1 cellular context compared by ENCODE assay signal in the genomic region with DNA sequence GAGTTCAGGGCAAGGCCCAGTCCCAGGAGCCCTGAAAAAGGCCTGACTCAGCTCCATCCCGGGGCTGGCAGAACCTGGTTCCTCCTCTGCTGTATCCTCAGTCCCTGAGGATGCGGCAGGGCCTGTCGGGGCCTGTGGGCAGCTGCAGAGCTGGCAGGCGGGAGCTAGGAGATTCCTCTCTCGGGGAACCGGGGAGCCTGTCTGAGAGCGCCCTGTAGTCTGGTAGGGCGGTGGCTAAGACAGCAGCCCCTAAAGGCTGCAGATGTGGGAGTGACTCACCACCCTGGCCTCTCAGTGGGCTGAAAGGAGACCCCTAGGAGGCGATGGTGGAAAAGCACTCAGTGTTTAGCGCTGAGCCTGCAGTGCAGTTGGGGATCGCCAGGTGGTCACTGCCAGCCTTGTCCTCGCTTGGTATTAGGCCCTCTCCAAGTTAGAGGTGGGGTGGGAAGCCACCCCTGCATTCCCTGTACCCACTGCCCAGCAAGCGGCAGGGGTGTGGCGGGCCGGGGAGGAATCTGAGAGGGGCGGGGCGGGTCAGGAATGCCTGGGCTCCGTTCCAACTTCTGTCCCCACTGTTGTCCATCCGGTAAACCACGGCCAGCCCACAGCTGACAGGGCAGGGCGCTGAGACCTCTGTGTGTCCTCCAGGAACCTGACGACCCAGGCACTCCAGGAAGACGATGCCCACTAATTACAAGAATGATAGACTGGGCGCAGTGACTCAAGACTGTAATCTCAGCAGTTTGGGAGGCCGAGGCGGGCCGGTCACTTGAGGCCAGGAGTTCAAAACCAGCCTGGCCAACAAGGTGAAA.
TF ChIP-seq lines count a peak whose summit lies in the region.

No MANE protein-coding gene starts in this region.

TF ChIP-seq in HepG2, 621 proteins besides CTCF, POLR2A, EP300 and RAD21 (continued from another document and continues in another):
- TF ChIP-seq, protein P1, sequence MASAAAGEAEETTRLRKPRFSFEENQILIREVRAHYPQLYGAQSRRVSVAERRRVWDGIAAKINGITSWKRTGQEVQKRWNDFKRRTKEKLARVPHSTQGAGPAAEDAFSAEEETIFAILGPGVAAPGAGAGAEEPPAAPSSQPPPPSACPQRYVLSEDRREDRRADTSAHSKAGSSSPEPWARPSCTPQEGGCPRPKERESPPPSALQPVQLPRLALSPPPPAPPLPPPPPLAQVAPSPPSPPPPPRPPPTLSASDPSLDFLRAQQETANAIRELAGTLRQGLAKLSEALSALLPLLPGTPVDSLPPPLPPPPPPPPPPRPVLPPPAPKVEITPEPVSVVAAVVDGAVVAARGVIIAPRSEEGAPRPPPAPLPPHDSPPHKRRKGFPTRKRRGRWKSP (CRISPR knock-in tag; IDR thresholded peaks at IDR 0.05), result peak; percentile 59
- TF ChIP-seq RXRB (CRISPR knock-in tag; IDR thresholded peaks at IDR 0.05; ENCODE audit: borderline replicate concordance) (peak; percentile 68), CBX2 (IDR thresholded peaks at IDR 0.05; ENCODE audit: low read depth, low read length) (no peak), CBX2 (CRISPR knock-in tag; IDR thresholded peaks at IDR 0.05; ENCODE audit: low read depth) (0 out of 2 replicates have a peak, but pooled peaks have one; percentile 12), SOX5 (CRISPR knock-in tag; IDR thresholded peaks at IDR 0.05; ENCODE audit: borderline replicate concordance) (peak; percentile 54; the same call in 1 of the 2 replicates), SETDB1 (CRISPR knock-in tag; IDR thresholded peaks at IDR 0.05; ENCODE audit: borderline replicate concordance) (no peak), TBX2 (CRISPR knock-in tag; IDR thresholded peaks at IDR 0.05; ENCODE audit: borderline replicate concordance) (peak; percentile 31; the same call in 1 of the 2 replicates), MYC (CRISPR knock-in tag; IDR thresholded peaks at IDR 0.05; ENCODE audit: borderline replicate concordance) (peak; percentile 28; the same call in 1 of the 2 replicates), RFXANK (CRISPR knock-in tag; IDR thresholded peaks at IDR 0.05) (no peak), ZNF569 (CRISPR knock-in tag; IDR thresholded peaks at IDR 0.05; ENCODE audit: borderline replicate concordance) (no peak), ZNF546 (CRISPR knock-in tag; conservative IDR thresholded peaks at IDR 0.05) (0 out of 2 replicates have a peak, but pooled peaks have one; percentile 19), ELF3 (CRISPR knock-in tag; IDR thresholded peaks at IDR 0.05) (peak; percentile 63), ZNF121 (CRISPR knock-in tag; IDR thresholded peaks at IDR 0.05) (peak; percentile 57; the same call in 1 of the 2 replicates), ZBTB3 (CRISPR knock-in tag; IDR thresholded peaks at IDR 0.05; ENCODE audit: borderline replicate concordance, low read depth) (no peak), KDM2A (CRISPR knock-in tag; IDR thresholded peaks at IDR 0.05; ENCODE audit: borderline replicate concordance, low read depth) (peak; percentile 10; the same call in 1 of the 2 replicates), ATF7-NPFF (CRISPR knock-in tag; IDR thresholded peaks at IDR 0.05; ENCODE audit: low read depth) (peak; percentile 75; the same call in 1 of the 2 replicates), NCOR1 (IDR thresholded peaks at IDR 0.05; ENCODE audit: borderline replicate concordance, low read length) (no peak), NR2C2 (CRISPR knock-in tag; IDR thresholded peaks at IDR 0.05; ENCODE audit: borderline replicate concordance) (peak; percentile 44; the same call in 1 of the 2 replicates), SOX6 (IDR thresholded peaks at IDR 0.05) (no peak), SOX6 (CRISPR knock-in tag; IDR thresholded peaks at IDR 0.05) (peak; percentile 73), SOX13 (IDR thresholded peaks at IDR 0.05) (no peak), SOX13 (CRISPR knock-in tag; conservative IDR thresholded peaks at IDR 0.05 in 1 of 2, IDR thresholded peaks at IDR 0.05 in 1 of 2) (peak in 1 of 2 experiments; percentile 51; a peak in 1 of 4 replicates), ZNF891 (CRISPR knock-in tag; IDR thresholded peaks at IDR 0.05) (no peak), MED1 (CRISPR knock-in tag; IDR thresholded peaks at IDR 0.05) (peak; percentile 63; the same call in 1 of the 2 replicates), MAFK (conservative IDR thresholded peaks at IDR 0.05 in 1 of 2, IDR thresholded peaks at IDR 0.05 in 1 of 2; ENCODE audit: low read length in 2 of 2) (peak in 1 of 2 experiments; percentile 58), BCL6 (CRISPR knock-in tag; IDR thresholded peaks at IDR 0.05) (peak; percentile 91), ZNF83 (CRISPR knock-in tag; IDR thresholded peaks at IDR 0.05; ENCODE audit: borderline replicate concordance) (peak; percentile 18; the same call in 1 of the 2 replicates), ATRX (CRISPR knock-in tag; IDR thresholded peaks at IDR 0.05; ENCODE audit: borderline replicate concordance) (no peak), ZNF124 (CRISPR knock-in tag; IDR thresholded peaks at IDR 0.05) (0 out of 2 replicates have a peak, but pooled peaks have one; percentile 12), GZF1 (CRISPR knock-in tag; IDR thresholded peaks at IDR 0.05) (peak; percentile 43; the same call in 1 of the 2 replicates), CREM (IDR thresholded peaks at IDR 0.05) (no peak), CREM (CRISPR knock-in tag; IDR thresholded peaks at IDR 0.05) (no peak), ZNF564 (CRISPR knock-in tag; IDR thresholded peaks at IDR 0.05) (no peak; the same call in 1 of the 2 replicates), ZNF629 (CRISPR knock-in tag; conservative IDR thresholded peaks at IDR 0.05) (peak; percentile 54; the same call in 1 of the 2 replicates), PAWR (CRISPR knock-in tag; IDR thresholded peaks at IDR 0.05; ENCODE audit: borderline replicate concordance) (0 out of 2 replicates have a peak, but pooled peaks have one; percentile 50), EEA1 (CRISPR knock-in tag; IDR thresholded peaks at IDR 0.05; ENCODE audit: borderline replicate concordance) (peak; percentile 1; the same call in 1 of the 2 replicates), TARDBP (CRISPR knock-in tag; IDR thresholded peaks at IDR 0.05) (peak; percentile 41; the same call in 1 of the 2 replicates), PPARG (CRISPR knock-in tag; conservative IDR thresholded peaks at IDR 0.05) (peak; percentile 52; the same call in 1 of the 2 replicates), ZNF343 (CRISPR knock-in tag; IDR thresholded peaks at IDR 0.05) (no peak)
- TF ChIP-seq, protein P2, sequence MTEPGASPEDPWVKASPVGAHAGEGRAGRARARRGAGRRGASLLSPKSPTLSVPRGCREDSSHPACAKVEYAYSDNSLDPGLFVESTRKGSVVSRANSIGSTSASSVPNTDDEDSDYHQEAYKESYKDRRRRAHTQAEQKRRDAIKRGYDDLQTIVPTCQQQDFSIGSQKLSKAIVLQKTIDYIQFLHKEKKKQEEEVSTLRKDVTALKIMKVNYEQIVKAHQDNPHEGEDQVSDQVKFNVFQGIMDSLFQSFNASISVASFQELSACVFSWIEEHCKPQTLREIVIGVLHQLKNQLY (CRISPR knock-in tag; IDR thresholded peaks at IDR 0.05), result peak; percentile 47; the same call in 1 of the 2 replicates
- TF ChIP-seq, protein P3, sequence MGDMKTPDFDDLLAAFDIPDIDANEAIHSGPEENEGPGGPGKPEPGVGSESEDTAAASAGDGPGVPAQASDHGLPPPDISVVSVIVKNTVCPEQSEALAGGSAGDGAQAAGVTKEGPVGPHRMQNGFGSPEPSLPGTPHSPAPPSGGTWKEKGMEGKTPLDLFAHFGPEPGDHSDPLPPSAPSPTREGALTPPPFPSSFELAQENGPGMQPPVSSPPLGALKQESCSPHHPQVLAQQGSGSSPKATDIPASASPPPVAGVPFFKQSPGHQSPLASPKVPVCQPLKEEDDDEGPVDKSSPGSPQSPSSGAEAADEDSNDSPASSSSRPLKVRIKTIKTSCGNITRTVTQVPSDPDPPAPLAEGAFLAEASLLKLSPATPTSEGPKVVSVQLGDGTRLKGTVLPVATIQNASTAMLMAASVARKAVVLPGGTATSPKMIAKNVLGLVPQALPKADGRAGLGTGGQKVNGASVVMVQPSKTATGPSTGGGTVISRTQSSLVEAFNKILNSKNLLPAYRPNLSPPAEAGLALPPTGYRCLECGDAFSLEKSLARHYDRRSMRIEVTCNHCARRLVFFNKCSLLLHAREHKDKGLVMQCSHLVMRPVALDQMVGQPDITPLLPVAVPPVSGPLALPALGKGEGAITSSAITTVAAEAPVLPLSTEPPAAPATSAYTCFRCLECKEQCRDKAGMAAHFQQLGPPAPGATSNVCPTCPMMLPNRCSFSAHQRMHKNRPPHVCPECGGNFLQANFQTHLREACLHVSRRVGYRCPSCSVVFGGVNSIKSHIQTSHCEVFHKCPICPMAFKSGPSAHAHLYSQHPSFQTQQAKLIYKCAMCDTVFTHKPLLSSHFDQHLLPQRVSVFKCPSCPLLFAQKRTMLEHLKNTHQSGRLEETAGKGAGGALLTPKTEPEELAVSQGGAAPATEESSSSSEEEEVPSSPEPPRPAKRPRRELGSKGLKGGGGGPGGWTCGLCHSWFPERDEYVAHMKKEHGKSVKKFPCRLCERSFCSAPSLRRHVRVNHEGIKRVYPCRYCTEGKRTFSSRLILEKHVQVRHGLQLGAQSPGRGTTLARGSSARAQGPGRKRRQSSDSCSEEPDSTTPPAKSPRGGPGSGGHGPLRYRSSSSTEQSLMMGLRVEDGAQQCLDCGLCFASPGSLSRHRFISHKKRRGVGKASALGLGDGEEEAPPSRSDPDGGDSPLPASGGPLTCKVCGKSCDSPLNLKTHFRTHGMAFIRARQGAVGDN (CRISPR knock-in tag; IDR thresholded peaks at IDR 0.05), result peak; percentile 78
- TF ChIP-seq, protein P4, sequence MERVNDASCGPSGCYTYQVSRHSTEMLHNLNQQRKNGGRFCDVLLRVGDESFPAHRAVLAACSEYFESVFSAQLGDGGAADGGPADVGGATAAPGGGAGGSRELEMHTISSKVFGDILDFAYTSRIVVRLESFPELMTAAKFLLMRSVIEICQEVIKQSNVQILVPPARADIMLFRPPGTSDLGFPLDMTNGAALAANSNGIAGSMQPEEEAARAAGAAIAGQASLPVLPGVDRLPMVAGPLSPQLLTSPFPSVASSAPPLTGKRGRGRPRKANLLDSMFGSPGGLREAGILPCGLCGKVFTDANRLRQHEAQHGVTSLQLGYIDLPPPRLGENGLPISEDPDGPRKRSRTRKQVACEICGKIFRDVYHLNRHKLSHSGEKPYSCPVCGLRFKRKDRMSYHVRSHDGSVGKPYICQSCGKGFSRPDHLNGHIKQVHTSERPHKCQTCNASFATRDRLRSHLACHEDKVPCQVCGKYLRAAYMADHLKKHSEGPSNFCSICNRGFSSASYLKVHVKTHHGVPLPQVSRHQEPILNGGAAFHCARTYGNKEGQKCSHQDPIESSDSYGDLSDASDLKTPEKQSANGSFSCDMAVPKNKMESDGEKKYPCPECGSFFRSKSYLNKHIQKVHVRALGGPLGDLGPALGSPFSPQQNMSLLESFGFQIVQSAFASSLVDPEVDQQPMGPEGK (CRISPR knock-in tag; IDR thresholded peaks at IDR 0.05), result peak; percentile 79
- TF ChIP-seq, protein P5, sequence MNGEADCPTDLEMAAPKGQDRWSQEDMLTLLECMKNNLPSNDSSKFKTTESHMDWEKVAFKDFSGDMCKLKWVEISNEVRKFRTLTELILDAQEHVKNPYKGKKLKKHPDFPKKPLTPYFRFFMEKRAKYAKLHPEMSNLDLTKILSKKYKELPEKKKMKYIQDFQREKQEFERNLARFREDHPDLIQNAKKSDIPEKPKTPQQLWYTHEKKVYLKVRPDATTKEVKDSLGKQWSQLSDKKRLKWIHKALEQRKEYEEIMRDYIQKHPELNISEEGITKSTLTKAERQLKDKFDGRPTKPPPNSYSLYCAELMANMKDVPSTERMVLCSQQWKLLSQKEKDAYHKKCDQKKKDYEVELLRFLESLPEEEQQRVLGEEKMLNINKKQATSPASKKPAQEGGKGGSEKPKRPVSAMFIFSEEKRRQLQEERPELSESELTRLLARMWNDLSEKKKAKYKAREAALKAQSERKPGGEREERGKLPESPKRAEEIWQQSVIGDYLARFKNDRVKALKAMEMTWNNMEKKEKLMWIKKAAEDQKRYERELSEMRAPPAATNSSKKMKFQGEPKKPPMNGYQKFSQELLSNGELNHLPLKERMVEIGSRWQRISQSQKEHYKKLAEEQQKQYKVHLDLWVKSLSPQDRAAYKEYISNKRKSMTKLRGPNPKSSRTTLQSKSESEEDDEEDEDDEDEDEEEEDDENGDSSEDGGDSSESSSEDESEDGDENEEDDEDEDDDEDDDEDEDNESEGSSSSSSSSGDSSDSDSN (CRISPR knock-in tag; IDR thresholded peaks at IDR 0.05), result peak; percentile 39; the same call in 1 of the 2 replicates
- TF ChIP-seq, protein P6, sequence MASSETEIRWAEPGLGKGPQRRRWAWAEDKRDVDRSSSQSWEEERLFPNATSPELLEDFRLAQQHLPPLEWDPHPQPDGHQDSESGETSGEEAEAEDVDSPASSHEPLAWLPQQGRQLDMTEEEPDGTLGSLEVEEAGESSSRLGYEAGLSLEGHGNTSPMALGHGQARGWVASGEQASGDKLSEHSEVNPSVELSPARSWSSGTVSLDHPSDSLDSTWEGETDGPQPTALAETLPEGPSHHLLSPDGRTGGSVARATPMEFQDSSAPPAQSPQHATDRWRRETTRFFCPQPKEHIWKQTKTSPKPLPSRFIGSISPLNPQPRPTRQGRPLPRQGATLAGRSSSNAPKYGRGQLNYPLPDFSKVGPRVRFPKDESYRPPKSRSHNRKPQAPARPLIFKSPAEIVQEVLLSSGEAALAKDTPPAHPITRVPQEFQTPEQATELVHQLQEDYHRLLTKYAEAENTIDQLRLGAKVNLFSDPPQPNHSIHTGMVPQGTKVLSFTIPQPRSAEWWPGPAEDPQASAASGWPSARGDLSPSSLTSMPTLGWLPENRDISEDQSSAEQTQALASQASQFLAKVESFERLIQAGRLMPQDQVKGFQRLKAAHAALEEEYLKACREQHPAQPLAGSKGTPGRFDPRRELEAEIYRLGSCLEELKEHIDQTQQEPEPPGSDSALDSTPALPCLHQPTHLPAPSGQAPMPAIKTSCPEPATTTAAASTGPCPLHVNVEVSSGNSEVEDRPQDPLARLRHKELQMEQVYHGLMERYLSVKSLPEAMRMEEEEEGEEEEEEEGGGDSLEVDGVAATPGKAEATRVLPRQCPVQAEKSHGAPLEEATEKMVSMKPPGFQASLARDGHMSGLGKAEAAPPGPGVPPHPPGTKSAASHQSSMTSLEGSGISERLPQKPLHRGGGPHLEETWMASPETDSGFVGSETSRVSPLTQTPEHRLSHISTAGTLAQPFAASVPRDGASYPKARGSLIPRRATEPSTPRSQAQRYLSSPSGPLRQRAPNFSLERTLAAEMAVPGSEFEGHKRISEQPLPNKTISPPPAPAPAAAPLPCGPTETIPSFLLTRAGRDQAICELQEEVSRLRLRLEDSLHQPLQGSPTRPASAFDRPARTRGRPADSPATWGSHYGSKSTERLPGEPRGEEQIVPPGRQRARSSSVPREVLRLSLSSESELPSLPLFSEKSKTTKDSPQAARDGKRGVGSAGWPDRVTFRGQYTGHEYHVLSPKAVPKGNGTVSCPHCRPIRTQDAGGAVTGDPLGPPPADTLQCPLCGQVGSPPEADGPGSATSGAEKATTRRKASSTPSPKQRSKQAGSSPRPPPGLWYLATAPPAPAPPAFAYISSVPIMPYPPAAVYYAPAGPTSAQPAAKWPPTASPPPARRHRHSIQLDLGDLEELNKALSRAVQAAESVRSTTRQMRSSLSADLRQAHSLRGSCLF (CRISPR knock-in tag; IDR thresholded peaks at IDR 0.05; ENCODE audit: borderline replicate concordance), result no peak
- TF ChIP-seq, protein P7, sequence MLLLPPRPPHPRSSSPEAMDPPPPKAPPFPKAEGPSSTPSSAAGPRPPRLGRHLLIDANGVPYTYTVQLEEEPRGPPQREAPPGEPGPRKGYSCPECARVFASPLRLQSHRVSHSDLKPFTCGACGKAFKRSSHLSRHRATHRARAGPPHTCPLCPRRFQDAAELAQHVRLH (CRISPR knock-in tag; IDR thresholded peaks at IDR 0.05; ENCODE audit: borderline replicate concordance, low read depth), result peak; percentile 41; the same call in 1 of the 2 replicates
